In the genomic region with DNA sequence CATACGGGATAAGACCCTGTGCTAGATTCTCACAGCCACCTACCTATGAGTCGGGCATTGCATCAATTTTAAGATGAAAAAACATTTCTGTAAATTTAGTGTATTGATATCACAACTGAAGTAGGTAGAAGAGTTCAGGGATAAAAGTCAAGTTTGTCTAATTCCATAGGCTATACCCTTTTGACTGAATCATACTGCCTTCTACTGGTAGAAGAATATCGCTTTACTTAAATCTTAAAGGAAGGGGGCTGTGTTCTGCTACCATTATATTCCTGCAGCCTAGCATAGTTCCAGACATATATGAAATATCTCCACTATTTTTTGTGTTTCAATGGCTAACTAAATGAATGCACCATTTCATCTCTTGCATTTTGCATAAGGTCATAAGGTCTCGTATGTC, we compare ENCODE assay signal across 1 cellular context.
TF ChIP-seq lines count a peak whose summit lies in the region.

No MANE protein-coding gene starts in this region.

TF ChIP-seq in SK-N-SH, 30 proteins besides CTCF, POLR2A, EP300 and RAD21 (continued from another document):
- TF ChIP-seq USF2 (IDR thresholded peaks at IDR 0.05; ENCODE audit: borderline replicate concordance, low read depth, low read length) (no peak), FOXM1 (IDR thresholded peaks at IDR 0.05; ENCODE audit: low read depth) (no peak), RFX5 (IDR thresholded peaks at IDR 0.05; ENCODE audit: low read length) (no peak), CHD2 (IDR thresholded peaks at IDR 0.05; ENCODE audit: low read length, partially characterized antibody) (no peak), POLR2AphosphoS5 (IDR thresholded peaks at IDR 0.05; ENCODE audit: low read depth, low read length) (no peak), FOXJ3 (CRISPR knock-in tag; IDR thresholded peaks at IDR 0.05) (no peak)
- TF ChIP-seq, protein P1, sequence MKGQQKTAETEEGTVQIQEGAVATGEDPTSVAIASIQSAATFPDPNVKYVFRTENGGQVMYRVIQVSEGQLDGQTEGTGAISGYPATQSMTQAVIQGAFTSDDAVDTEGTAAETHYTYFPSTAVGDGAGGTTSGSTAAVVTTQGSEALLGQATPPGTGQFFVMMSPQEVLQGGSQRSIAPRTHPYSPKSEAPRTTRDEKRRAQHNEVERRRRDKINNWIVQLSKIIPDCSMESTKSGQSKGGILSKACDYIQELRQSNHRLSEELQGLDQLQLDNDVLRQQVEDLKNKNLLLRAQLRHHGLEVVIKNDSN (IDR thresholded peaks at IDR 0.05; ENCODE audit: borderline replicate concordance, low read depth) = no peak
